In the genomic region with DNA sequence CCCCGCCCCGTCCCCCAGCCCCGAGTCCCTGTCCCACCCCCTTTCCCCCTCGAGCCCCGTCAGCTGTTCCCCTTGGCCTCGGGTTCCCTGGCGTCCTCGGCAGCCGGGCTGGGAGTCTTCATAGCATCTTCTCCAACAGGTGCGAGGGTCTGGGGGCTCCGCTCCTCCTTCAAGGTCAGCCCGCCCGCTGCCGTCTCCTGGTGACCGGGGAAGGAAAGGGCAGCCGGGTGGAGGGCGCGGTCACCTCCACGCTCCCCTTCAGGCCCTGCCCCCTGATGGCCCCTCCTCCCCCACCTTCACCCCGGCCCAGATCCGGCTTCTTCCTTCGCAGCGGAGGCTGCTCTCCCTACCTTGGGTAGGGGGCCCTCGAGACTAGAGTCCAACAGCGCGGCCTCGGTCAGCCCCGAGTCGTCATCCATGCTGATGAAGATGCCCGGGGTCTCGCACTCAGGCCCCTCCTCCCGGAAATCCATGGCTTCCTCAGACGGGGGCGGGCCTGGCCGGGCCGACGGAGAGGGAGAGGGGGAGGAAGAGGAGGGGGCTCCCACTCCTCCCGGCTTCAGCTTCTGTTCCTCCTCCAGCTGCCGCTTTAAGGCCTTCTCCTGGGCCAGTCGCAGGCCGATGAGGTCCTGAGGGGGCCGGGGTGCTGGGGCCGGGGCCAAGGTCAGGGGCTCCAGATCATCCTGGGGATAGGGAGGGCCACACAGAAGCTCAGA, we compare ENCODE assay signal across 1 cellular context.
TF ChIP-seq lines count a peak whose summit lies in the region.

No MANE protein-coding gene starts in this region.

TF ChIP-seq in H1, 55 proteins besides CTCF, POLR2A, EP300 and RAD21:
- TF ChIP-seq GABPA (IDR thresholded peaks at IDR 0.05; ENCODE audit: borderline replicate concordance, insufficient read depth, low read length) = no peak
- TF ChIP-seq RFX5 (IDR thresholded peaks at IDR 0.05; ENCODE audit: borderline replicate concordance, low read depth, low read length) = no peak
- TF ChIP-seq SRF (IDR thresholded peaks at IDR 0.05; ENCODE audit: low read depth, low read length) = no peak
- TF ChIP-seq CBX5 (IDR thresholded peaks at IDR 0.05; ENCODE audit: low read depth, low read length) = no peak
- TF ChIP-seq FOSL1 (IDR thresholded peaks at IDR 0.05; ENCODE audit: insufficient read depth, low read depth, low read length) = no peak
- no peak for TF ChIP-seq SIX5 (IDR thresholded peaks at IDR 0.05; ENCODE audit: low read depth, low read length)
- no peak for TF ChIP-seq BRCA1 (IDR thresholded peaks at IDR 0.05; ENCODE audit: low read depth, low read length)
- TF ChIP-seq, protein P1, sequence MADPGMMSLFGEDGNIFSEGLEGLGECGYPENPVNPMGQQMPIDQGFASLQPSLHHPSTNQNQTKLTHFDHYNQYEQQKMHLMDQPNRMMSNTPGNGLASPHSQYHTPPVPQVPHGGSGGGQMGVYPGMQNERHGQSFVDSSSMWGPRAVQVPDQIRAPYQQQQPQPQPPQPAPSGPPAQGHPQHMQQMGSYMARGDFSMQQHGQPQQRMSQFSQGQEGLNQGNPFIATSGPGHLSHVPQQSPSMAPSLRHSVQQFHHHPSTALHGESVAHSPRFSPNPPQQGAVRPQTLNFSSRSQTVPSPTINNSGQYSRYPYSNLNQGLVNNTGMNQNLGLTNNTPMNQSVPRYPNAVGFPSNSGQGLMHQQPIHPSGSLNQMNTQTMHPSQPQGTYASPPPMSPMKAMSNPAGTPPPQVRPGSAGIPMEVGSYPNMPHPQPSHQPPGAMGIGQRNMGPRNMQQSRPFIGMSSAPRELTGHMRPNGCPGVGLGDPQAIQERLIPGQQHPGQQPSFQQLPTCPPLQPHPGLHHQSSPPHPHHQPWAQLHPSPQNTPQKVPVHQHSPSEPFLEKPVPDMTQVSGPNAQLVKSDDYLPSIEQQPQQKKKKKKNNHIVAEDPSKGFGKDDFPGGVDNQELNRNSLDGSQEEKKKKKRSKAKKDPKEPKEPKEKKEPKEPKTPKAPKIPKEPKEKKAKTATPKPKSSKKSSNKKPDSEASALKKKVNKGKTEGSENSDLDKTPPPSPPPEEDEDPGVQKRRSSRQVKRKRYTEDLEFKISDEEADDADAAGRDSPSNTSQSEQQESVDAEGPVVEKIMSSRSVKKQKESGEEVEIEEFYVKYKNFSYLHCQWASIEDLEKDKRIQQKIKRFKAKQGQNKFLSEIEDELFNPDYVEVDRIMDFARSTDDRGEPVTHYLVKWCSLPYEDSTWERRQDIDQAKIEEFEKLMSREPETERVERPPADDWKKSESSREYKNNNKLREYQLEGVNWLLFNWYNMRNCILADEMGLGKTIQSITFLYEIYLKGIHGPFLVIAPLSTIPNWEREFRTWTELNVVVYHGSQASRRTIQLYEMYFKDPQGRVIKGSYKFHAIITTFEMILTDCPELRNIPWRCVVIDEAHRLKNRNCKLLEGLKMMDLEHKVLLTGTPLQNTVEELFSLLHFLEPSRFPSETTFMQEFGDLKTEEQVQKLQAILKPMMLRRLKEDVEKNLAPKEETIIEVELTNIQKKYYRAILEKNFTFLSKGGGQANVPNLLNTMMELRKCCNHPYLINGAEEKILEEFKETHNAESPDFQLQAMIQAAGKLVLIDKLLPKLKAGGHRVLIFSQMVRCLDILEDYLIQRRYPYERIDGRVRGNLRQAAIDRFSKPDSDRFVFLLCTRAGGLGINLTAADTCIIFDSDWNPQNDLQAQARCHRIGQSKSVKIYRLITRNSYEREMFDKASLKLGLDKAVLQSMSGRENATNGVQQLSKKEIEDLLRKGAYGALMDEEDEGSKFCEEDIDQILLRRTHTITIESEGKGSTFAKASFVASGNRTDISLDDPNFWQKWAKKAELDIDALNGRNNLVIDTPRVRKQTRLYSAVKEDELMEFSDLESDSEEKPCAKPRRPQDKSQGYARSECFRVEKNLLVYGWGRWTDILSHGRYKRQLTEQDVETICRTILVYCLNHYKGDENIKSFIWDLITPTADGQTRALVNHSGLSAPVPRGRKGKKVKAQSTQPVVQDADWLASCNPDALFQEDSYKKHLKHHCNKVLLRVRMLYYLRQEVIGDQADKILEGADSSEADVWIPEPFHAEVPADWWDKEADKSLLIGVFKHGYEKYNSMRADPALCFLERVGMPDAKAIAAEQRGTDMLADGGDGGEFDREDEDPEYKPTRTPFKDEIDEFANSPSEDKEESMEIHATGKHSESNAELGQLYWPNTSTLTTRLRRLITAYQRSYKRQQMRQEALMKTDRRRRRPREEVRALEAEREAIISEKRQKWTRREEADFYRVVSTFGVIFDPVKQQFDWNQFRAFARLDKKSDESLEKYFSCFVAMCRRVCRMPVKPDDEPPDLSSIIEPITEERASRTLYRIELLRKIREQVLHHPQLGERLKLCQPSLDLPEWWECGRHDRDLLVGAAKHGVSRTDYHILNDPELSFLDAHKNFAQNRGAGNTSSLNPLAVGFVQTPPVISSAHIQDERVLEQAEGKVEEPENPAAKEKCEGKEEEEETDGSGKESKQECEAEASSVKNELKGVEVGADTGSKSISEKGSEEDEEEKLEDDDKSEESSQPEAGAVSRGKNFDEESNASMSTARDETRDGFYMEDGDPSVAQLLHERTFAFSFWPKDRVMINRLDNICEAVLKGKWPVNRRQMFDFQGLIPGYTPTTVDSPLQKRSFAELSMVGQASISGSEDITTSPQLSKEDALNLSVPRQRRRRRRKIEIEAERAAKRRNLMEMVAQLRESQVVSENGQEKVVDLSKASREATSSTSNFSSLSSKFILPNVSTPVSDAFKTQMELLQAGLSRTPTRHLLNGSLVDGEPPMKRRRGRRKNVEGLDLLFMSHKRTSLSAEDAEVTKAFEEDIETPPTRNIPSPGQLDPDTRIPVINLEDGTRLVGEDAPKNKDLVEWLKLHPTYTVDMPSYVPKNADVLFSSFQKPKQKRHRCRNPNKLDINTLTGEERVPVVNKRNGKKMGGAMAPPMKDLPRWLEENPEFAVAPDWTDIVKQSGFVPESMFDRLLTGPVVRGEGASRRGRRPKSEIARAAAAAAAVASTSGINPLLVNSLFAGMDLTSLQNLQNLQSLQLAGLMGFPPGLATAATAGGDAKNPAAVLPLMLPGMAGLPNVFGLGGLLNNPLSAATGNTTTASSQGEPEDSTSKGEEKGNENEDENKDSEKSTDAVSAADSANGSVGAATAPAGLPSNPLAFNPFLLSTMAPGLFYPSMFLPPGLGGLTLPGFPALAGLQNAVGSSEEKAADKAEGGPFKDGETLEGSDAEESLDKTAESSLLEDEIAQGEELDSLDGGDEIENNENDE (IDR thresholded peaks at IDR 0.05; ENCODE audit: insufficient replicate concordance, low read length) = no peak
- no peak for TF ChIP-seq SP2 (IDR thresholded peaks at IDR 0.05; ENCODE audit: low read length)
- no peak for TF ChIP-seq PHF8 (conservative IDR thresholded peaks at IDR 0.05; ENCODE audit: low read depth, low read length)
- TF ChIP-seq MAFK (IDR thresholded peaks at IDR 0.05; ENCODE audit: low read depth, low read length) = no peak
- no peak; the same call in 1 of the 2 replicates for TF ChIP-seq POLR2AphosphoS5 (IDR thresholded peaks at IDR 0.05; ENCODE audit: low read depth, low read length)
- TF ChIP-seq, protein P2, sequence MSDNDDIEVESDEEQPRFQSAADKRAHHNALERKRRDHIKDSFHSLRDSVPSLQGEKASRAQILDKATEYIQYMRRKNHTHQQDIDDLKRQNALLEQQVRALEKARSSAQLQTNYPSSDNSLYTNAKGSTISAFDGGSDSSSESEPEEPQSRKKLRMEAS (IDR thresholded peaks at IDR 0.05) = peak; percentile 36; the same call in 1 of the 2 replicates
- peak in 1 of 2 experiments; percentile 14; a peak in 2 of 4 replicates for TF ChIP-seq SIN3A (conservative IDR thresholded peaks at IDR 0.05 in 1 of 2, IDR thresholded peaks at IDR 0.05 in 1 of 2; ENCODE audit: low read depth in 1 of 2, low read length in 2 of 2)
- TF ChIP-seq, protein P3, sequence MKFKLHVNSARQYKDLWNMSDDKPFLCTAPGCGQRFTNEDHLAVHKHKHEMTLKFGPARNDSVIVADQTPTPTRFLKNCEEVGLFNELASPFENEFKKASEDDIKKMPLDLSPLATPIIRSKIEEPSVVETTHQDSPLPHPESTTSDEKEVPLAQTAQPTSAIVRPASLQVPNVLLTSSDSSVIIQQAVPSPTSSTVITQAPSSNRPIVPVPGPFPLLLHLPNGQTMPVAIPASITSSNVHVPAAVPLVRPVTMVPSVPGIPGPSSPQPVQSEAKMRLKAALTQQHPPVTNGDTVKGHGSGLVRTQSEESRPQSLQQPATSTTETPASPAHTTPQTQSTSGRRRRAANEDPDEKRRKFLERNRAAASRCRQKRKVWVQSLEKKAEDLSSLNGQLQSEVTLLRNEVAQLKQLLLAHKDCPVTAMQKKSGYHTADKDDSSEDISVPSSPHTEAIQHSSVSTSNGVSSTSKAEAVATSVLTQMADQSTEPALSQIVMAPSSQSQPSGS (IDR thresholded peaks at IDR 0.05; ENCODE audit: low read length) = no peak
- TF ChIP-seq RBBP5 (IDR thresholded peaks at IDR 0.05; ENCODE audit: borderline replicate concordance, low read depth, low read length) = no peak
- no peak for TF ChIP-seq JUN (IDR thresholded peaks at IDR 0.05; ENCODE audit: low read depth, low read length)
- TF ChIP-seq, protein P4, sequence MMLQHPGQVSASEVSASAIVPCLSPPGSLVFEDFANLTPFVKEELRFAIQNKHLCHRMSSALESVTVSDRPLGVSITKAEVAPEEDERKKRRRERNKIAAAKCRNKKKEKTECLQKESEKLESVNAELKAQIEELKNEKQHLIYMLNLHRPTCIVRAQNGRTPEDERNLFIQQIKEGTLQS (IDR thresholded peaks at IDR 0.05; ENCODE audit: insufficient read depth, low read depth, low read length) = no peak
- TF ChIP-seq EZH2 (IDR thresholded peaks at IDR 0.05; ENCODE audit: low read depth, low read length, severe bottlenecking) = no peak
- no peak for TF ChIP-seq KDM5A (IDR thresholded peaks at IDR 0.05; ENCODE audit: low read length)
- TF ChIP-seq CBX8 (IDR thresholded peaks at IDR 0.05; ENCODE audit: borderline replicate concordance, low read depth, low read length) = no peak
- TF ChIP-seq SP4 (IDR thresholded peaks at IDR 0.05; ENCODE audit: low read length) = no peak
- 0 out of 2 replicates have a peak, but pooled peaks have one; percentile 24 for TF ChIP-seq SP1 (IDR thresholded peaks at IDR 0.05; ENCODE audit: low read depth, low read length)
- TF ChIP-seq ZNF274 (IDR thresholded peaks at IDR 0.05; ENCODE audit: borderline replicate concordance, extremely low read depth, low read length) = no peak
- no peak for TF ChIP-seq HDAC6 (IDR thresholded peaks at IDR 0.05; ENCODE audit: low read depth, low read length)
- no peak for TF ChIP-seq CEBPB (IDR thresholded peaks at IDR 0.05; ENCODE audit: low read depth, low read length)
- no peak for TF ChIP-seq KDM1A (IDR thresholded peaks at IDR 0.05; ENCODE audit: borderline replicate concordance, low read length)
- no peak for TF ChIP-seq TCF12 (IDR thresholded peaks at IDR 0.05; ENCODE audit: low read depth, low read length)
- TF ChIP-seq KDM4A (IDR thresholded peaks at IDR 0.05; ENCODE audit: low read depth, low read length, severe bottlenecking) = no peak
- TF ChIP-seq RXRA (IDR thresholded peaks at IDR 0.05; ENCODE audit: insufficient read depth, low read depth, low read length) = no peak
- TF ChIP-seq RNF2 (IDR thresholded peaks at IDR 0.05; ENCODE audit: borderline replicate concordance, low read depth, low read length, missing control alignments, poor library complexity, severe bottlenecking) = no peak
- TF ChIP-seq BACH1 (IDR thresholded peaks at IDR 0.05; ENCODE audit: low read length) = no peak
- no peak for TF ChIP-seq CTBP2 (IDR thresholded peaks at IDR 0.05; ENCODE audit: borderline replicate concordance, insufficient read depth, insufficient read length, low read length)
- TF ChIP-seq SAP30 (IDR thresholded peaks at IDR 0.05; ENCODE audit: insufficient read depth, insufficient replicate concordance, low read length) = no peak
- TF ChIP-seq, protein P5, sequence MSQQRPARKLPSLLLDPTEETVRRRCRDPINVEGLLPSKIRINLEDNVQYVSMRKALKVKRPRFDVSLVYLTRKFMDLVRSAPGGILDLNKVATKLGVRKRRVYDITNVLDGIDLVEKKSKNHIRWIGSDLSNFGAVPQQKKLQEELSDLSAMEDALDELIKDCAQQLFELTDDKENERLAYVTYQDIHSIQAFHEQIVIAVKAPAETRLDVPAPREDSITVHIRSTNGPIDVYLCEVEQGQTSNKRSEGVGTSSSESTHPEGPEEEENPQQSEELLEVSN (IDR thresholded peaks at IDR 0.05) = peak; percentile 16; the same call in 1 of the 2 replicates
- TF ChIP-seq CHD1 (IDR thresholded peaks at IDR 0.05; ENCODE audit: low read depth, low read length) = no peak
- TF ChIP-seq SIRT6 (IDR thresholded peaks at IDR 0.05; ENCODE audit: low read length) = no peak
- peak; percentile 76 for TF ChIP-seq YY1 (IDR thresholded peaks at IDR 0.05; ENCODE audit: low read depth, low read length)
- TF ChIP-seq, protein P6, sequence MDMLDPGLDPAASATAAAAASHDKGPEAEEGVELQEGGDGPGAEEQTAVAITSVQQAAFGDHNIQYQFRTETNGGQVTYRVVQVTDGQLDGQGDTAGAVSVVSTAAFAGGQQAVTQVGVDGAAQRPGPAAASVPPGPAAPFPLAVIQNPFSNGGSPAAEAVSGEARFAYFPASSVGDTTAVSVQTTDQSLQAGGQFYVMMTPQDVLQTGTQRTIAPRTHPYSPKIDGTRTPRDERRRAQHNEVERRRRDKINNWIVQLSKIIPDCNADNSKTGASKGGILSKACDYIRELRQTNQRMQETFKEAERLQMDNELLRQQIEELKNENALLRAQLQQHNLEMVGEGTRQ (IDR thresholded peaks at IDR 0.05; ENCODE audit: low read length) = no peak
- TF ChIP-seq CHD2 (IDR thresholded peaks at IDR 0.05; ENCODE audit: low read length) = no peak
- TF ChIP-seq CREB1 (IDR thresholded peaks at IDR 0.05) = peak; percentile 79
- TF ChIP-seq SUZ12 (IDR thresholded peaks at IDR 0.05; ENCODE audit: low read length) = no peak
- TF ChIP-seq TAF7 (optimal IDR thresholded peaks at IDR 0.05; ENCODE audit: borderline replicate concordance, low read depth, low read length) = peak; percentile 74
- no peak for TF ChIP-seq NANOG (IDR thresholded peaks at IDR 0.05; ENCODE audit: insufficient read depth, low read depth, low read length, poor library complexity, severe bottlenecking)
- no peak for TF ChIP-seq NRF1 (IDR thresholded peaks at IDR 0.05; ENCODE audit: low read depth, low read length)
- TF ChIP-seq TAF1 (IDR thresholded peaks at IDR 0.05; ENCODE audit: low read depth, low read length) = 0 out of 2 replicates have a peak, but pooled peaks have one; percentile 18
- no peak for TF ChIP-seq GTF2F1 (IDR thresholded peaks at IDR 0.05; ENCODE audit: borderline replicate concordance, low read depth, low read length)
- peak; percentile 45; the same call in 1 of the 2 replicates for TF ChIP-seq EGR1 (IDR thresholded peaks at IDR 0.05; ENCODE audit: borderline replicate concordance, low read depth, low read length)
- no peak for TF ChIP-seq BCL11A (IDR thresholded peaks at IDR 0.05; ENCODE audit: low read depth in 2 of 2, low read length in 2 of 2)
- TF ChIP-seq POU5F1 (IDR thresholded peaks at IDR 0.05; ENCODE audit: low read depth, low read length) = no peak
- TF ChIP-seq TEAD4 (IDR thresholded peaks at IDR 0.05; ENCODE audit: low read depth, low read length) = no peak
- TF ChIP-seq JUND (IDR thresholded peaks at IDR 0.05; ENCODE audit: low read length) = no peak
- TF ChIP-seq HDAC2 (IDR thresholded peaks at IDR 0.05; ENCODE audit: borderline replicate concordance in 1 of 2, low read depth in 2 of 2, low read length in 2 of 2) = no peak
- TF ChIP-seq ASH2L (IDR thresholded peaks at IDR 0.05; ENCODE audit: low read length) = no peak
- peak; percentile 64; the same call in 1 of the 2 replicates for TF ChIP-seq TBP (IDR thresholded peaks at IDR 0.05; ENCODE audit: low read depth, low read length)
TF ChIP-seq in H1: peak in this region for 10.
